Comparison of ENCODE assay signal across 32 cellular contexts in the genomic region with DNA sequence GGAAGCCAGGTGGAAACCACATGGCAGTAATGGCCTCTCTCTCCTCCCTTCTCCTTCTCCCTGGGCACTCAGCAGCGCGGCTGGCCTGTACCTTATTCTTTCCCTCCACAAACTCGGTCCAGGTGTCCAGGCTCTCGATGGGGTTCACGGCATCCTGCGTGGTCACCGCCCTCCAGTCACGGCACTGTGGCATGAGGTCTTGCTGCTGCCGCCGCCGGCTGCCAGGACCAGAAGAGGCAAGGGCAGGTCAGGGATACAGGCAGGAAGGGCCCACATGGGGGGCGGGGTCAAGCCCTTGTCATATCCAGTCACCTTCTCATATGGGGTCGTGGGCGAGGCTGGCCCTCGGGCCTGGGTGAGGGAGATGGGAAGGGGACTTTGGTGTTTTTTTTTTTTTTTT. TPM values are rescaled to one million over a fixed set of nuclear protein-coding genes. Genes with fewer than 3 reads are reported as not detected.
DNase-seq lines count a peak whose midpoint lies in the region; ATAC-seq and TF ChIP-seq lines count a peak whose summit lies in the region.
"Had no signal": no experiment of that assay in that cellular context is flagged by ENCODE, and none has a peak within 500 bp of the region (broad histone marks: within the 10 kb centered on the region; RNA-seq: fewer than 3 reads in every experiment).

No MANE protein-coding gene starts in this region.

- peak overlapping the region; percentile 58 for H4K12ac ChIP-seq in trophoblast cell (ENCODE audit: low read depth, low read length)

- no peak overlapping the region for H3K9ac ChIP-seq in trophoblast cell (ENCODE audit: low read length)
- no peak overlapping the region for H3K9ac ChIP-seq in endodermal cell (ENCODE audit: extremely low read depth, low read length, poor library complexity, severe bottlenecking)
- H3K9ac ChIP-seq: parathyroid adenoma had no signal

- no peaks in the 10 kb centered on the region for H3K9me3 Mint-ChIP-seq in activated naive CD4-positive, alpha-beta T cell treated with anti-CD3 and anti-CD28 coated beads, Interleukin-2, amount 50 U/mL, for 72 hours
- no peaks in the 10 kb centered on the region for H3K9me3 Mint-ChIP-seq in CD8-positive, alpha-beta T cell
- H3K9me3 Mint-ChIP-seq in effector memory CD8-positive, alpha-beta T cell: no peaks in the 10 kb centered on the region
- no peaks in the 10 kb centered on the region for H3K9me3 Mint-ChIP-seq in endodermal cell
- H3K9me3 Mint-ChIP-seq: activated CD4-positive, alpha-beta memory T cell treated with anti-CD3 and anti-CD28 coated beads for 36 hours; immature natural killer cell; neural crest cell had no signal

- no peak overlapping the region for H2BK5ac ChIP-seq in trophoblast cell (ENCODE audit: low read depth, low read length, poor library complexity)

- no peaks in the 10 kb centered on the region for H3K27me3 Mint-ChIP-seq in CD8-positive, alpha-beta T cell (ENCODE audit: low read depth)
- no peaks in the 10 kb centered on the region for H3K27me3 Mint-ChIP-seq in effector memory CD8-positive, alpha-beta T cell
- peaks cover 18% of the 10 kb centered on the region for H3K27me3 Mint-ChIP-seq in endodermal cell (ENCODE audit: insufficient read depth)
- H3K27me3 Mint-ChIP-seq: activated CD4-positive, alpha-beta memory T cell treated with anti-CD3 and anti-CD28 coated beads for 36 hours had no signal

- H2AFZ ChIP-seq in trophoblast cell (ENCODE audit: insufficient read depth, low read length, poor library complexity): no peak overlapping the region
- H2AFZ ChIP-seq: parathyroid adenoma had no signal

- H3K4me1 ChIP-seq in CD8-positive, alpha-beta T cell (ENCODE audit: insufficient read depth, low read length): peaks cover 16% of the 10 kb centered on the region
- peaks cover 0 to under 1% of the 10 kb centered on the region in 2 experiments for H3K4me1 ChIP-seq in trophoblast cell (ENCODE audit: control insufficient read depth in 1 of 2, insufficient read depth in 2 of 2, low read length in 2 of 2)
- H3K4me1 ChIP-seq in endodermal cell (ENCODE audit: control insufficient read depth, insufficient read depth, low read length): no peaks in the 10 kb centered on the region
- H3K4me1 ChIP-seq: A549, HAP-1, parathyroid adenoma had no signal

- DNase-seq in activated naive CD4-positive, alpha-beta T cell treated with anti-CD3 and anti-CD28 coated beads, Interleukin-2, amount 50 U/mL, for 72 hours (ENCODE audit: low spot score in 2 of 2): no peak
- no peak for DNase-seq in activated naive CD4-positive, alpha-beta T cell (lab: John Stamatoyannopoulos, UW)
- no peak for DNase-seq in CD8-positive, alpha-beta T cell
- DNase-seq in effector memory CD8-positive, alpha-beta T cell: no peak
- DNase-seq in trophoblast cell (no peak), NCI-H82 (lab: John Stamatoyannopoulos, UW) (no peak), hypothalamus (lab: John Stamatoyannopoulos, UW) (no peak), endodermal cell (no peak)
- DNase-seq: activated CD4-positive, alpha-beta memory T cell treated with anti-CD3 and anti-CD28 coated beads for 36 hours; activated CD4-positive, CD25-positive, alpha-beta regulatory T cell; AML-193; hippocampal formation; immature natural killer cell; Kasumi-1; left colon; mesenchymal stem cell; MV-4-11; NCI-H1436; NCI-H2081; NCI-H2227 treated with DMSO at 0.1 percent for 48 hours; NCI-H526 treated with DMSO at 0.1 percent for 48 hours; SHP77; stimulated activated CD4-positive, alpha-beta T cell treated with anti-CD3 and anti-CD28 coated beads, Interleukin-2, amount 100 ng/mL, for 24 hours; T-helper 17 cell; tibial artery had no signal

- H3K27ac ChIP-seq in CD8-positive, alpha-beta T cell (ENCODE audit: low read depth, low read length): no peak overlapping the region
- H3K27ac ChIP-seq in trophoblast cell (ENCODE audit: low read depth, low read length) (no peak overlapping the region), endodermal cell (ENCODE audit: low read depth, low read length) (no peak overlapping the region)
- H3K27ac ChIP-seq: A549, parathyroid adenoma, tibial artery had no signal

- H3K4me1 Mint-ChIP-seq in CD8-positive, alpha-beta T cell (ENCODE audit: low read depth): peaks cover 21% of the 10 kb centered on the region
- H3K4me1 Mint-ChIP-seq in effector memory CD8-positive, alpha-beta T cell (ENCODE audit: low read depth in 2 of 2): peaks cover 7 to 27% of the 10 kb centered on the region in 2 donors
- no peaks in the 10 kb centered on the region for H3K4me1 Mint-ChIP-seq in endodermal cell
- H3K4me1 Mint-ChIP-seq: neural crest cell had no signal

- CTCF ChIA-PET in CD8-positive, alpha-beta T cell (lab: Charles Lee): no interaction called here

- no peaks in the 10 kb centered on the region for H3K36me3 ChIP-seq in CD8-positive, alpha-beta T cell (ENCODE audit: insufficient read depth, low read length)
- H3K36me3 ChIP-seq in trophoblast cell (ENCODE audit: control insufficient read depth in 1 of 2, insufficient read depth in 2 of 2, low read length in 2 of 2) (no peaks in the 10 kb centered on the region), endodermal cell (ENCODE audit: control insufficient read depth, insufficient read depth, low read length) (no peaks in the 10 kb centered on the region)
- H3K36me3 ChIP-seq: gastroesophageal sphincter, HAP-1, tibial artery had no signal

- H3K79me1 ChIP-seq in trophoblast cell (ENCODE audit: low read length): no peaks in the 10 kb centered on the region

- H3K4ac ChIP-seq in trophoblast cell (ENCODE audit: low read depth, low read length): no peak overlapping the region

- no peaks in the 10 kb centered on the region for H3K79me2 ChIP-seq in trophoblast cell (ENCODE audit: control insufficient read depth, insufficient read depth, low read length, poor library complexity)
- H3K79me2 ChIP-seq: parathyroid adenoma had no signal

- intact Hi-C loops in CD8-positive, alpha-beta T cell (cut with DNase I, micrococcal nuclease): no loop called here

- H3K18ac ChIP-seq in trophoblast cell (ENCODE audit: low read length): no peak overlapping the region

- POLR2A ChIA-PET in CD8-positive, alpha-beta T cell (lab: Charles Lee): interaction anchor here (1.4 kb wide), 1 partner anchor 61 kb away, joined by 3 read pairs; no protein-coding TSS in a partner anchor

- no peak for TF ChIP-seq CTCF in CD8-positive, alpha-beta T cell (IDR thresholded peaks at IDR 0.05)
- no peak for TF ChIP-seq CTCF in endodermal cell (conservative IDR thresholded peaks at IDR 0.05)

- H3K4me3 Mint-ChIP-seq in CD8-positive, alpha-beta T cell: peak overlapping the region; percentile 35
- no peak overlapping the region for H3K4me3 Mint-ChIP-seq in effector memory CD8-positive, alpha-beta T cell
- H3K4me3 Mint-ChIP-seq in endodermal cell: no peak overlapping the region
- H3K4me3 Mint-ChIP-seq: activated CD4-positive, alpha-beta memory T cell treated with anti-CD3 and anti-CD28 coated beads for 36 hours; immature natural killer cell; neural crest cell; T-helper 17 cell had no signal

- H3K36me3 Mint-ChIP-seq in activated naive CD4-positive, alpha-beta T cell treated with anti-CD3 and anti-CD28 coated beads, Interleukin-2, amount 50 U/mL, for 72 hours: no peaks in the 10 kb centered on the region
- no peaks in the 10 kb centered on the region for H3K36me3 Mint-ChIP-seq in CD8-positive, alpha-beta T cell
- peaks cover 11% of the 10 kb centered on the region for H3K36me3 Mint-ChIP-seq in effector memory CD8-positive, alpha-beta T cell (ENCODE audit: insufficient read depth)
- H3K36me3 Mint-ChIP-seq in endodermal cell (ENCODE audit: low read depth): no peaks in the 10 kb centered on the region
- H3K36me3 Mint-ChIP-seq: activated CD4-positive, alpha-beta memory T cell treated with anti-CD3 and anti-CD28 coated beads for 36 hours; immature natural killer cell had no signal

- H2AK5ac ChIP-seq in trophoblast cell (ENCODE audit: low read length): no peak overlapping the region

- no peak overlapping the region for H2BK120ac ChIP-seq in trophoblast cell (ENCODE audit: insufficient read depth, low read length, poor library complexity)

- H3K4me2 ChIP-seq in trophoblast cell (ENCODE audit: low read length): no peak overlapping the region
- H3K4me2 ChIP-seq: A549 had no signal

- H3K14ac ChIP-seq in trophoblast cell (ENCODE audit: low read length): no peak overlapping the region

- no peak overlapping the region for H3K4me3 ChIP-seq in CD8-positive, alpha-beta T cell (ENCODE audit: low read depth, low read length)
- H3K4me3 ChIP-seq in trophoblast cell (ENCODE audit: low read depth, low read length) (no peak overlapping the region), endodermal cell (ENCODE audit: low read length) (no peak overlapping the region)
- H3K4me3 ChIP-seq: A549, gastroesophageal sphincter, GM12878, HAP-1, tibial artery had no signal

- H4K8ac ChIP-seq in trophoblast cell (ENCODE audit: low read depth, low read length): no peak overlapping the region

- H4K91ac ChIP-seq in trophoblast cell (ENCODE audit: low read depth, low read length): no peak overlapping the region

- peak overlapping the region; percentile 55 to 90 for H3K27ac Mint-ChIP-seq in activated naive CD4-positive, alpha-beta T cell treated with anti-CD3 and anti-CD28 coated beads, Interleukin-2, amount 50 U/mL, for 72 hours
- peak overlapping the region; percentile 84 for H3K27ac Mint-ChIP-seq in CD8-positive, alpha-beta T cell
- peak overlapping the region; percentile 25 to 65 for H3K27ac Mint-ChIP-seq in effector memory CD8-positive, alpha-beta T cell
- no peak overlapping the region for H3K27ac Mint-ChIP-seq in endodermal cell
- H3K27ac Mint-ChIP-seq: activated CD4-positive, alpha-beta memory T cell treated with anti-CD3 and anti-CD28 coated beads for 36 hours; T-helper 17 cell had no signal

- no peaks in the 10 kb centered on the region for H3K27me3 ChIP-seq in CD8-positive, alpha-beta T cell (ENCODE audit: insufficient read depth, low read length)
- H3K27me3 ChIP-seq in trophoblast cell (ENCODE audit: insufficient read depth, low read length) (no peaks in the 10 kb centered on the region), endodermal cell (ENCODE audit: control insufficient read depth, insufficient read depth, low read length, poor library complexity, severe bottlenecking) (no peaks in the 10 kb centered on the region)

- H2BK12ac ChIP-seq in trophoblast cell (ENCODE audit: low read length): no peak overlapping the region

- no peak for ATAC-seq in activated naive CD4-positive, alpha-beta T cell treated with anti-CD3 and anti-CD28 coated beads, Interleukin-2, amount 50 U/mL, for 72 hours
- no peak for ATAC-seq in CD8-positive, alpha-beta T cell
- no peak for ATAC-seq in effector memory CD8-positive, alpha-beta T cell (replicated peaks)
- ATAC-seq: GM12878, left colon, Panc1, T-helper 17 cell had no signal

- H3K23ac ChIP-seq in trophoblast cell (ENCODE audit: low read length): no peak overlapping the region

- WGBS in trophoblast cell (ENCODE audit: extremely low coverage, insufficient coverage, insufficient read length): no CpG with 5 or more reads among the region's 15 CpGs
- WGBS in endodermal cell (ENCODE audit: insufficient coverage in 1 of 2, insufficient read length in 1 of 2), 2 experiments: 93 to 97% methylated on average over 7 to 15 of the region's 15 CpGs

- H3K9me3 ChIP-seq in CD8-positive, alpha-beta T cell (ENCODE audit: low read length): no peaks in the 10 kb centered on the region
- H3K9me3 ChIP-seq in trophoblast cell (ENCODE audit: insufficient read depth, low read depth, low read length) (peaks cover 9% of the 10 kb centered on the region), endodermal cell (ENCODE audit: control insufficient read depth, low read length) (no peaks in the 10 kb centered on the region)
- H3K9me3 ChIP-seq: A549, gastroesophageal sphincter, HAP-1, tibial artery had no signal

RNA-seq across cellular contexts. Expression of a gene that starts 25.6 kb away (rescaled TPM):
- 1 to 10 TPM in 1 of 2 donors, under 1 TPM in 1; 0.98 to 2.6 TPM for total RNA-seq in activated naive CD4-positive, alpha-beta T cell treated with anti-CD3 and anti-CD28 coated beads, Interleukin-2, amount 50 U/mL, for 72 hours
- 10 to 100 TPM; 11.1 to 13.3 TPM for total RNA-seq in CD8-positive, alpha-beta T cell
- 0.54 and 0.57 TPM in 2 replicates for polyA plus RNA-seq in trophoblast cell (2013)
- total RNA-seq in endodermal cell: 1 to 10 TPM; 6.9 to 7.9 TPM
- 5.0 TPM for polyA plus RNA-seq in endodermal cell (2013, experiment 1 of 2)
- 5.1 TPM for polyA plus RNA-seq in endodermal cell (2013, experiment 2 of 2)
- total RNA-seq: GM12878 had no signal

RNA-seq across cellular contexts. Expression of a gene that starts 32.5 kb away (rescaled TPM):
- not detected for total RNA-seq in activated naive CD4-positive, alpha-beta T cell treated with anti-CD3 and anti-CD28 coated beads, Interleukin-2, amount 50 U/mL, for 72 hours
- total RNA-seq in CD8-positive, alpha-beta T cell: not detected
- not detected in 2 replicates for polyA plus RNA-seq in trophoblast cell (2013)
- under 1 TPM in 1 of 2 donors, not detected in 1; 0.57 TPM for total RNA-seq in endodermal cell
- polyA plus RNA-seq in endodermal cell (2013, experiment 1 of 2): not detected
- not detected for polyA plus RNA-seq in endodermal cell (2013, experiment 2 of 2)
- total RNA-seq: activated CD4-positive, alpha-beta memory T cell treated with anti-CD3 and anti-CD28 coated beads for 36 hours; left colon; neural crest cell had no signal
- polyA plus RNA-seq: A549, GM12878 had no signal
